ENCODE assay signal across 24 cellular contexts in the genomic region with DNA sequence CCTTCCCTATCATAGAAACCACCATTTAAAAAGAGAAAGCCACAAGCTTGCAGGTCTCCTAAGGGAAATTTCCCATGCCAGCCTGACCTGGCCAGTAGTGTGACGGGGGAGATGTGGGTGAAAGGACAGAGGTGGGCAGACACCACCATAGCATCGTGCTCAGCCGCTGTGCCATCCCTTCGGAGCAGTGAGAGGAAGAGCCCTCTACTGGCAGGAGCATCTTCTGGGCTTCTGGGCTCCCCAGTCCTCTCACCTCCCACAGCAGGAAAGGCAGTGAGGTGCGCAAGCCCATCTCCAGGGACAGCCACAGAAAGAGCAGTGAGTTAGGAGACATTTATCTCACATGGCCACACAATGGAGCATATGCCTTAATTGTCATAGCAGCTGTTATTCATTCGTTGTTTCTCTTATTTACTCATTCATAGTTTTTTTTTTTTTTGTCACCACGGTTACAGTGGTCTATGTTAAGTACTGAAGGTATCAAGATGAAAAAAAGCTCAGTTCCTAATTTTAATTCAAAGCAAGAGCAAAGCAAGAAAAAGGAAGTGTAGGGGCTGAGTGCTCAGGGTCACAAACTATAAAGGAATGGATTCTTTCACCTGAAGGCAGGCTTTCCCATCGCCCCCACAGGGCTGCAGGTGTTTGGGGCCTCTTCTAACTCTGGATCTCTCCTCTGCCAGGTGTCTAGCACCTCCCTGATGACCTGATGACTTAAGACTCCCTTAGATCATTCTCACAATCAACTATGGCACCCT. TPM values are rescaled to one million over a fixed set of nuclear protein-coding genes. Genes with fewer than 3 reads are reported as not detected.
DNase-seq lines count a peak whose midpoint lies in the region; ATAC-seq and TF ChIP-seq lines count a peak whose summit lies in the region.
"Had no signal": no experiment of that assay in that cellular context is flagged by ENCODE, and none has a peak within 500 bp of the region (broad histone marks: within the 10 kb centered on the region; RNA-seq: fewer than 3 reads in every experiment).

No MANE protein-coding gene starts in this region.

- CTCF ChIA-PET in HCT116 (lab: Charles Lee), result no interaction called here
- CTCF ChIA-PET in WTC11 (lab: Charles Lee), result interaction anchor here (0.9 to 6.0 kb wide), 3 partner anchors 15 to 363 kb away, joined by 3 to 32 read pairs (median 3); no protein-coding TSS in a partner anchor

- H3K27ac Mint-ChIP-seq in WTC11, result no peak overlapping the region
- no peak overlapping the region for H3K27ac Mint-ChIP-seq in stimulated activated effector memory CD8-positive, alpha-beta T cell treated with anti-CD3 and anti-CD28 coated beads, Interleukin-12 subunit alpha, Interleukin-12 subunit beta, amount 100 ng/mL, for 72 hours
- H3K27ac Mint-ChIP-seq: activated CD4-positive, alpha-beta memory T cell treated with anti-CD3 and anti-CD28 coated beads for 36 hours; CD8-positive, alpha-beta T cell had no signal

- H3K79me2 ChIP-seq in HCT116 (ENCODE audit: insufficient read depth, low read length), result no peaks in the 10 kb centered on the region

- no peak overlapping the region for H2AFZ ChIP-seq in HCT116 (ENCODE audit: low read depth, low read length, poor library complexity, severe bottlenecking)

- H3K27me3 ChIP-seq in HCT116 (ENCODE audit: insufficient read depth, low read length), result peaks cover 99% of the 10 kb centered on the region
- H3K27me3 ChIP-seq: adrenal gland, testis, uterus had no signal

- H3K4me2 ChIP-seq in HCT116 (ENCODE audit: low read length), result no peak overlapping the region

- no peaks in the 10 kb centered on the region for H3K9me2 ChIP-seq in HCT116 (ENCODE audit: insufficient read depth)

- peaks cover 23% of the 10 kb centered on the region for H3K4me1 Mint-ChIP-seq in WTC11
- no peaks in the 10 kb centered on the region for H3K4me1 Mint-ChIP-seq in stimulated activated effector memory CD8-positive, alpha-beta T cell treated with anti-CD3 and anti-CD28 coated beads, Interleukin-12 subunit alpha, Interleukin-12 subunit beta, amount 100 ng/mL, for 72 hours

- peak; percentile 92 for ATAC-seq in HCT116
- ATAC-seq in WTC11, result peak; percentile 78
- ATAC-seq in stimulated activated effector memory CD8-positive, alpha-beta T cell treated with anti-CD3 and anti-CD28 coated beads, Interleukin-12 subunit alpha, Interleukin-12 subunit beta, amount 100 ng/mL, for 72 hours, result peak; percentile 11
- ATAC-seq in GM19324 (IDR thresholded peaks at IDR 0.05; ENCODE audit: low FRiP score, unreplicated experiment), result no peak
- ATAC-seq: CD8-positive, alpha-beta T cell had no signal

- H3K4me1 ChIP-seq in HCT116 (ENCODE audit: control insufficient read depth in 1 of 2, insufficient read depth in 2 of 2, low read length in 2 of 2), result no peaks in the 10 kb centered on the region
- H3K4me1 ChIP-seq: adrenal gland, testis, uterus had no signal

- BruUV-seq in HCT116 (replicated peaks; lab: Mats Ljungman, UMichigan), result no TSS peak

- no peak for TF ChIP-seq RAD21 in HCT116 (IDR thresholded peaks at IDR 0.05; ENCODE audit: low read depth)

- no peak overlapping the region for H3K4me3 Mint-ChIP-seq in WTC11
- H3K4me3 Mint-ChIP-seq in stimulated activated effector memory CD8-positive, alpha-beta T cell treated with anti-CD3 and anti-CD28 coated beads, Interleukin-12 subunit alpha, Interleukin-12 subunit beta, amount 100 ng/mL, for 72 hours, result no peak overlapping the region
- H3K4me3 Mint-ChIP-seq: activated CD4-positive, alpha-beta memory T cell treated with anti-CD3 and anti-CD28 coated beads for 36 hours; CD8-positive, alpha-beta T cell had no signal

- RAD21 ChIA-PET in HCT116 (lab: Charles Lee; ENCODE audit: low non-redundant PET in 1 of 2, low total read pairs in 2 of 2, uncharacterized antibody in 2 of 2, unreplicated experiment in 2 of 2), result no interaction called here

- peaks cover 35% of the 10 kb centered on the region for H3K27me3 Mint-ChIP-seq in WTC11 (ENCODE audit: low read depth)

- no peaks in the 10 kb centered on the region for H3K36me3 ChIP-seq in HCT116 (ENCODE audit: control insufficient read depth in 1 of 2, insufficient read depth in 2 of 2, low read length in 2 of 2)
- H3K36me3 ChIP-seq: adrenal gland, uterus had no signal

- intact Hi-C loops in HCT116 (cut with micrococcal nuclease), result no loop called here

- H3K9me3 ChIP-seq in HCT116 (ENCODE audit: control insufficient read depth in 1 of 2, insufficient read depth in 1 of 2, low read depth in 1 of 2, low read length in 2 of 2), result no peaks in the 10 kb centered on the region
- H3K9me3 ChIP-seq: adrenal gland, testis, uterus had no signal

- POLR2A ChIA-PET in HCT116 (lab: Charles Lee), result no interaction called here
- POLR2A ChIA-PET in WTC11 (lab: Charles Lee), result no interaction called here

- H3K9ac ChIP-seq in HCT116 (ENCODE audit: low read length), result no peak overlapping the region

- TF ChIP-seq CTCF in HCT116 (IDR thresholded peaks at IDR 0.05 in 2 of 3, conservative IDR thresholded peaks at IDR 0.05 in 1 of 3; ENCODE audit: borderline replicate concordance in 1 of 3, insufficient read depth in 1 of 3, low read depth in 2 of 3, low read length in 2 of 3) (peak in 2 of 3 experiments; percentile 32 to 52; a peak in 3 of 6 replicates), WTC11 (IDR thresholded peaks at IDR 0.05) (no peak)

- H3K27ac ChIP-seq in HCT116 (ENCODE audit: low read depth, low read length), result no peak overlapping the region
- H3K27ac ChIP-seq: adrenal gland, HL-60, testis, uterus had no signal

- DNase-seq in NOMO-1 treated with DMSO at 0.1 percent for 48 hours (lab: John Stamatoyannopoulos, UW; ENCODE audit: unreplicated experiment), result peak; percentile 9
- no peak for DNase-seq in NOMO-1 treated with dmso at 0.1 percent for 144 hours (lab: John Stamatoyannopoulos, UW; ENCODE audit: unreplicated experiment)
- no peak for DNase-seq in HCT116 (ENCODE audit: low read depth, low spot score)
- DNase-seq in WTC11 (ENCODE audit: low spot score), result no peak
- DNase-seq in stimulated activated effector memory CD8-positive, alpha-beta T cell treated with anti-CD3 and anti-CD28 coated beads, Interleukin-12 subunit alpha, Interleukin-12 subunit beta, amount 100 ng/mL, for 72 hours (ENCODE audit: low spot score in 2 of 2), result no peak
- DNase-seq in activated effector memory CD4-positive, alpha-beta T cell treated with Interleukin-2 at 50 U/mL for 16 hours, result no peak
- no peak for DNase-seq in NCI-H774 (lab: John Stamatoyannopoulos, UW)
- DNase-seq: activated CD4-positive, alpha-beta memory T cell treated with anti-CD3 and anti-CD28 coated beads for 36 hours; activated CD4-positive, CD25-positive, alpha-beta regulatory T cell; adrenal gland; CD8-positive, alpha-beta T cell; NCI-H1105; NCI-H2107; NCI-H526; occipital lobe; small intestine; stimulated activated CD4-positive, alpha-beta T cell treated with anti-CD3 and anti-CD28 coated beads, Interleukin-2, amount 100 ng/mL, for 24 hours; stimulated activated naive CD4-positive, alpha-beta T cell; T-helper 9 cell; testis; uterus had no signal

- H3K4me3 ChIP-seq in HCT116 (replicated peaks in 1 of 2; ENCODE audit: low read depth in 1 of 2, low read length in 2 of 2), result no peak overlapping the region
- H3K4me3 ChIP-seq: adrenal gland, testis, uterus had no signal

- H3K36me3 Mint-ChIP-seq in WTC11, result no peaks in the 10 kb centered on the region
- H3K36me3 Mint-ChIP-seq in stimulated activated effector memory CD8-positive, alpha-beta T cell treated with anti-CD3 and anti-CD28 coated beads, Interleukin-12 subunit alpha, Interleukin-12 subunit beta, amount 100 ng/mL, for 72 hours, result no peaks in the 10 kb centered on the region
- H3K36me3 Mint-ChIP-seq: activated CD4-positive, alpha-beta memory T cell treated with anti-CD3 and anti-CD28 coated beads for 36 hours; CD8-positive, alpha-beta T cell had no signal

- TF ChIP-seq POLR2A in HCT116 (IDR thresholded peaks at IDR 0.05; ENCODE audit: borderline replicate concordance, extremely low read depth, insufficient read depth, insufficient read length), result no peak

- H4K20me1 ChIP-seq in HCT116 (ENCODE audit: insufficient read depth), result no peaks in the 10 kb centered on the region

- H3K9me3 Mint-ChIP-seq in WTC11, result peaks cover 9% of the 10 kb centered on the region
- H3K9me3 Mint-ChIP-seq in stimulated activated effector memory CD8-positive, alpha-beta T cell treated with anti-CD3 and anti-CD28 coated beads, Interleukin-12 subunit alpha, Interleukin-12 subunit beta, amount 100 ng/mL, for 72 hours, result no peaks in the 10 kb centered on the region
- H3K9me3 Mint-ChIP-seq: activated CD4-positive, alpha-beta memory T cell treated with anti-CD3 and anti-CD28 coated beads for 36 hours; CD8-positive, alpha-beta T cell had no signal

TF ChIP-seq in HCT116, 20 proteins besides CTCF, POLR2A, EP300 and RAD21 (continues in another document):
- TF ChIP-seq POLR2AphosphoS5 (IDR thresholded peaks at IDR 0.05; ENCODE audit: low read depth, low read length), result no peak
- TF ChIP-seq, protein P1, sequence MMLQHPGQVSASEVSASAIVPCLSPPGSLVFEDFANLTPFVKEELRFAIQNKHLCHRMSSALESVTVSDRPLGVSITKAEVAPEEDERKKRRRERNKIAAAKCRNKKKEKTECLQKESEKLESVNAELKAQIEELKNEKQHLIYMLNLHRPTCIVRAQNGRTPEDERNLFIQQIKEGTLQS (IDR thresholded peaks at IDR 0.05), result no peak
- no peak for TF ChIP-seq CBX3 (IDR thresholded peaks at IDR 0.05; ENCODE audit: low read depth)

TF ChIP-seq in WTC11, 78 proteins besides CTCF, POLR2A, EP300 and RAD21 (continues in another document):
- TF ChIP-seq, protein P2, sequence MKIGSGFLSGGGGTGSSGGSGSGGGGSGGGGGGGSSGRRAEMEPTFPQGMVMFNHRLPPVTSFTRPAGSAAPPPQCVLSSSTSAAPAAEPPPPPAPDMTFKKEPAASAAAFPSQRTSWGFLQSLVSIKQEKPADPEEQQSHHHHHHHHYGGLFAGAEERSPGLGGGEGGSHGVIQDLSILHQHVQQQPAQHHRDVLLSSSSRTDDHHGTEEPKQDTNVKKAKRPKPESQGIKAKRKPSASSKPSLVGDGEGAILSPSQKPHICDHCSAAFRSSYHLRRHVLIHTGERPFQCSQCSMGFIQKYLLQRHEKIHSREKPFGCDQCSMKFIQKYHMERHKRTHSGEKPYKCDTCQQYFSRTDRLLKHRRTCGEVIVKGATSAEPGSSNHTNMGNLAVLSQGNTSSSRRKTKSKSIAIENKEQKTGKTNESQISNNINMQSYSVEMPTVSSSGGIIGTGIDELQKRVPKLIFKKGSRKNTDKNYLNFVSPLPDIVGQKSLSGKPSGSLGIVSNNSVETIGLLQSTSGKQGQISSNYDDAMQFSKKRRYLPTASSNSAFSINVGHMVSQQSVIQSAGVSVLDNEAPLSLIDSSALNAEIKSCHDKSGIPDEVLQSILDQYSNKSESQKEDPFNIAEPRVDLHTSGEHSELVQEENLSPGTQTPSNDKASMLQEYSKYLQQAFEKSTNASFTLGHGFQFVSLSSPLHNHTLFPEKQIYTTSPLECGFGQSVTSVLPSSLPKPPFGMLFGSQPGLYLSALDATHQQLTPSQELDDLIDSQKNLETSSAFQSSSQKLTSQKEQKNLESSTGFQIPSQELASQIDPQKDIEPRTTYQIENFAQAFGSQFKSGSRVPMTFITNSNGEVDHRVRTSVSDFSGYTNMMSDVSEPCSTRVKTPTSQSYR (CRISPR knock-in tag; IDR thresholded peaks at IDR 0.05), result no peak
- TF ChIP-seq PRRX2 (CRISPR knock-in tag; IDR thresholded peaks at IDR 0.05) (no peak), NFYB (CRISPR knock-in tag; conservative IDR thresholded peaks at IDR 0.05; ENCODE audit: low read depth) (no peak)

RNA-seq across cellular contexts. Expression of gene CAMK1G, which starts 48.8 kb away (rescaled TPM):
- total RNA-seq in HCT116 (2021; ENCODE audit: unreplicated experiment) (not detected), WTC11 (2021) (0.28 to 0.96 TPM (median 0.50 TPM) in 3 replicates)
- 0.03 and 0.16 TPM in 2 replicates for polyA plus RNA-seq in HCT116 (2012)
- total RNA-seq: CD8-positive, alpha-beta T cell; H4 had no signal
